Comparison of ENCODE assay signal across 1 cellular context in the genomic region with DNA sequence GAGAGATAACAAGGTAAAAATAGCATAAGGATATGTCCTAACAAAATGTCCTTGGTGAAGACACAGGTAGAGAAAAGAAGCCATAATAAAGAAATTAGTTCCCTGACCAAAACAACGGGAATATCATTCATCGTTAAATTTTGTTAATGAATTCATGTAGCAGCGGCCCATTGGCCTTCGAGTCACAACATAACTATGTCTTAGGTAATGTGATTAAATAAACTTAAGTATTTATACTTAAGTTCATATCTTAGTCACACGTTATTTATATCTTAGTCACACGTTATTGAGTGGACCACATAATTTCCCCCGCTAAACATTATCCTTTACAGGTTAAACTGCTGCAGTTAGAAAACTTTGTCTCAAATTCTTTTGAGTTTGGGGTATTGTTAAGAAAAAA.
TF ChIP-seq lines count a peak whose summit lies in the region.

No MANE protein-coding gene starts in this region.

TF ChIP-seq in WTC11, 78 proteins besides CTCF, POLR2A, EP300 and RAD21 (continued from another document):
- TF ChIP-seq, protein P1, sequence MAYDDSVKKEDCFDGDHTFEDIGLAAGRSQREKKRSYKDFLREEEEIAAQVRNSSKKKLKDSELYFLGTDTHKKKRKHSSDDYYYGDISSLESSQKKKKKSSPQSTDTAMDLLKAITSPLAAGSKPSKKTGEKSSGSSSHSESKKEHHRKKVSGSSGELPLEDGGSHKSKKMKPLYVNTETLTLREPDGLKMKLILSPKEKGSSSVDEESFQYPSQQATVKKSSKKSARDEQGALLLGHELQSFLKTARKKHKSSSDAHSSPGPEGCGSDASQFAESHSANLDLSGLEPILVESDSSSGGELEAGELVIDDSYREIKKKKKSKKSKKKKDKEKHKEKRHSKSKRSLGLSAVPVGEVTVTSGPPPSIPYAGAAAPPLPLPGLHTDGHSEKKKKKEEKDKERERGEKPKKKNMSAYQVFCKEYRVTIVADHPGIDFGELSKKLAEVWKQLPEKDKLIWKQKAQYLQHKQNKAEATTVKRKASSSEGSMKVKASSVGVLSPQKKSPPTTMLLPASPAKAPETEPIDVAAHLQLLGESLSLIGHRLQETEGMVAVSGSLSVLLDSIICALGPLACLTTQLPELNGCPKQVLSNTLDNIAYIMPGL (CRISPR knock-in tag; IDR thresholded peaks at IDR 0.05): no peak
- TF ChIP-seq ERG (CRISPR knock-in tag; IDR thresholded peaks at IDR 0.05) (no peak), FOXP4 (CRISPR knock-in tag; IDR thresholded peaks at IDR 0.05) (no peak), ZNF416 (CRISPR knock-in tag; IDR thresholded peaks at IDR 0.05) (no peak), SOX15 (CRISPR knock-in tag; IDR thresholded peaks at IDR 0.05) (no peak)
